8 cellular contexts compared by ENCODE assay signal in genomic region chr5:71447218-71447808, GRCh38. TPM values are rescaled to one million over a fixed set of nuclear protein-coding genes. Genes with fewer than 3 reads are reported as not detected.
DNase-seq lines count a peak whose midpoint lies in the region; ATAC-seq and TF ChIP-seq lines count a peak whose summit lies in the region.
"Not testable (repeated sequence)": the region's sequence is repeated elsewhere in the genome, so short reads cannot be mapped to it uniquely, and the experiment has no call there.

No MANE protein-coding gene starts in this region.

- not testable (repeated sequence) for H3K36me3 ChIP-seq in upper lobe of right lung

- H3K27me3 ChIP-seq in upper lobe of right lung = peaks cover 34% of the 10 kb centered on the region

- intact Hi-C loops in upper lobe of right lung (cut with DNase I) = not testable (repeated sequence)

- not testable (repeated sequence) for H3K9me3 ChIP-seq in upper lobe of right lung

- TF ChIP-seq CTCF in GM12875 (IDR thresholded peaks at IDR 0.05; ENCODE audit: borderline replicate concordance, insufficient read depth, low read depth, low read length) (peak; percentile 38; the same call in 1 of the 2 replicates), fibroblast of villous mesenchyme (IDR thresholded peaks at IDR 0.05; ENCODE audit: insufficient read depth, low read depth, low read length) (peak; percentile 42), upper lobe of right lung (IDR thresholded peaks at IDR 0.05) (peak; percentile 42)
- TF ChIP-seq CTCF in omental fat pad (IDR thresholded peaks at IDR 0.05) = not testable (repeated sequence)

- H3K4me3 ChIP-seq in GM12875 (ENCODE audit: low read depth, low read length); fibroblast of villous mesenchyme (ENCODE audit: low read depth, low read length); upper lobe of right lung: not testable (repeated sequence)

- peak; percentile 32 for DNase-seq in NCI-H1092 treated with DMSO at 0.1 percent for 48 hours (lab: John Stamatoyannopoulos, UW)
- DNase-seq in SK-N-DZ (ENCODE audit: low spot score) = peak; percentile 49
- peak; percentile 19 for DNase-seq in activated T-helper 9 cell treated with anti-CD3 and anti-CD28 coated beads, Interleukin-2, amount 50 U/mL, for 16 hours (ENCODE audit: low read depth)
- DNase-seq in fibroblast of villous mesenchyme (ENCODE audit: low read depth) = peak; percentile 33
- DNase-seq in omental fat pad (ENCODE audit: low spot score); upper lobe of right lung: not testable (repeated sequence)

- peak; percentile 97 for ATAC-seq in HG02623 (IDR thresholded peaks at IDR 0.05; ENCODE audit: unreplicated experiment)
- peak; percentile 57 for ATAC-seq in omental fat pad (ENCODE audit: low FRiP score)
- peak; percentile 90 for ATAC-seq in upper lobe of right lung

- not testable (repeated sequence) for H3K27ac ChIP-seq in upper lobe of right lung

- not testable (repeated sequence) for H3K4me1 ChIP-seq in upper lobe of right lung

RNA-seq across cellular contexts. Expression of gene BDP1, which starts 8.1 kb away (rescaled TPM):
- polyA plus RNA-seq in SK-N-DZ (2014; cell fraction: cytosol; rRNA removed) = 16.7 and 17.0 TPM in 2 replicates
- 21.0 and 22.9 TPM in 2 replicates for polyA plus RNA-seq in SK-N-DZ (2014; cell fraction: nucleus; rRNA removed)
- total RNA-seq in fibroblast of villous mesenchyme = 22.5 and 28.5 TPM in 2 replicates
- 10 to 100 TPM; 26.5 to 42.9 (median 32.6) TPM for total RNA-seq in omental fat pad
- 28.2 TPM for total RNA-seq in upper lobe of right lung
